ENCODE assay signal across 21 cellular contexts in the genomic region with DNA sequence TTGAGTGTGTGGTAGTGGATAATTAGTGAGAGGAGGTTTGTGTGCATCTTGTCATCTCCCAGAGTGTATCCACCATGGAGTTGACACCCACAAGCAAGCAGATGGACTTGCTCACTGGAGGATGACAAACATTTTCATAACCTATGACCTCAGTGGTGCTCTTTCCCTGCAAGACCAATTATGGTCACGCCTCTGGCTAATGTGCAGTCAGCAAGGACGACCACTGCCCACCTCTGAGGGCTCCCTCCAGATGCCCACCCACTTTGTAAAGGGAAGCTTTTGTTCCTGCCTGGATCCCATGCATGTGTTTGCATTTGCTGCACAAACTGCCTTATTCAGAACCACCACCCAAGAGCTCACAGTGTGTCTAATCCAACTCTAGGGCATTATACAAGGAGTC.
"Had no signal": no experiment of that assay in that cellular context is flagged by ENCODE, and none has a peak within 500 bp of the region (broad histone marks: within the 10 kb centered on the region; RNA-seq: fewer than 3 reads in every experiment).

No MANE protein-coding gene starts in this region.

- H3K27me3 ChIP-seq: brain microvascular endothelial cell, right atrium auricular region, thyroid gland had no signal

- H3K4me1 ChIP-seq: right atrium auricular region, thyroid gland had no signal

- H3K9me3 Mint-ChIP-seq: stimulated activated naive B cell treated with anti-CD40 and anti-IgM and Interleukin-4, amounts not matched to agents 10 μg/mL and 1 μg/mL and 100 μg/mL, for 72 hours had no signal

- H3K36me3 ChIP-seq: brain microvascular endothelial cell, heart left ventricle, right atrium auricular region, thyroid gland had no signal

- FAIRE-seq: islet of Langerhans, urothelium cell line had no signal

- H3K27me3 Mint-ChIP-seq: progenitor cell of endocrine pancreas had no signal

- H3K4me3 Mint-ChIP-seq: nephron; stimulated activated naive B cell treated with anti-CD40 and anti-IgM and Interleukin-4, amounts not matched to agents 10 μg/mL and 1 μg/mL and 100 μg/mL, for 72 hours had no signal

- H3K4me3 ChIP-seq: heart left ventricle, mucosa of descending colon, right atrium auricular region, thyroid gland had no signal

- H3K4me1 Mint-ChIP-seq: nephron had no signal

- H3K36me3 Mint-ChIP-seq: stimulated activated naive B cell treated with anti-CD40 and anti-IgM and Interleukin-4, amounts not matched to agents 10 μg/mL and 1 μg/mL and 100 μg/mL, for 72 hours had no signal

- DNase-seq: activated CD8-positive, alpha-beta memory T cell treated with anti-CD3 and anti-CD28 coated beads, Interleukin-2, amount 50 U/mL, for 48 hours; activated gamma-delta T cell; anterior cingulate cortex; brain microvascular endothelial cell; cortex of kidney; effector CD8-positive, alpha-beta T cell; foreskin melanocyte; heart left ventricle; mammary epithelial cell; mucosa of descending colon; stimulated activated CD4-positive, alpha-beta T cell treated with anti-CD3 and anti-CD28 coated beads, Interleukin-2, amount 100 ng/mL, for 48 hours; stimulated activated naive B cell treated with anti-CD40 and anti-IgM and Interleukin-4, amounts not matched to agents 10 μg/mL and 1 μg/mL and 100 μg/mL, for 72 hours; T-helper 9 cell; thyroid gland had no signal

- H3K27ac ChIP-seq: brain microvascular endothelial cell, heart left ventricle, right atrium auricular region, thyroid gland had no signal

- H3K9me3 ChIP-seq: heart left ventricle, mucosa of descending colon, right atrium auricular region, thyroid gland had no signal

- ATAC-seq: activated CD4-positive, CD25-positive, alpha-beta regulatory T cell treated with anti-CD3 and anti-CD28 coated beads, Interleukin-2, amount 50 U/mL, for 24 hours; left lobe of liver; mucosa of descending colon; stimulated activated naive B cell treated with anti-CD40 and anti-IgM and Interleukin-4, amounts not matched to agents 10 μg/mL and 1 μg/mL and 100 μg/mL, for 72 hours had no signal

- H3K27ac Mint-ChIP-seq: nephron; progenitor cell of endocrine pancreas; stimulated activated naive B cell treated with anti-CD40 and anti-IgM and Interleukin-4, amounts not matched to agents 10 μg/mL and 1 μg/mL and 100 μg/mL, for 72 hours had no signal
